In the genomic region with DNA sequence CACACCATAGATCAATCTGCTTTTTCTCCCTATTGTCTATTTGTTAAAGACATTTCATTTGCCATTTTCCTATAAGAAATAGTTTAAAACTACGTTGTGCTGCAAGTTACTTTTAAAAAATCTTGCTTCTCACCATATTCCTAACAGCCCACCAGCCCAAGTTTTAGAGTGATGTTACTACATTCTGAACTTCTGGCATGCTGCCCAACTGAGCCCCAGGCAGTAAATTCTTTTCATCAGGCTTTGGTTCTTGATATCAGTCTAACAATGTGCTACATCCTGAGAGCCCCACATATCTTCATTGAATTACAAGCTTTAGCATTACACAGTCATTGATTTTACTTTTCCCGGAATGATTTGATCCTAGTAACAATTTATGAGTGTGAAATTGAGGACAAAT, we compare ENCODE assay signal across 25 cellular contexts.
"Had no signal": no experiment of that assay in that cellular context is flagged by ENCODE, and none has a peak within 500 bp of the region (broad histone marks: within the 10 kb centered on the region; RNA-seq: fewer than 3 reads in every experiment).

No MANE protein-coding gene starts in this region.

- ATAC-seq: activated CD8-positive, alpha-beta T cell treated with anti-CD3 and anti-CD28 coated beads, Interleukin-2, amount 10 ng/mL, durations not matched to agents 7 days and 5 days; activated naive CD8-positive, alpha-beta T cell treated with anti-CD3 and anti-CD28 coated beads, Interleukin-2, amount 50 U/mL, for 24 hours; activated T-cell treated with anti-CD3 and anti-CD28 coated beads, Interleukin-2, amount 50 U/mL, for 4 hours; PC-3 had no signal

- H3K4me2 ChIP-seq: SK-N-SH had no signal

- H3K27me3 ChIP-seq: Peyer's patch, SJSA1 had no signal

- DNase-seq: activated CD4-positive, alpha-beta T cell treated with anti-CD3 and anti-CD28 coated beads, Interleukin-2, amount 10 ng/mL, durations not matched to agents 7 days and 5 days; activated CD4-positive, alpha-beta T cell treated with anti-CD3 and anti-CD28 coated beads, Interleukin-2, amount 50 U/mL, for 48 hours; activated CD8-positive, alpha-beta memory T cell treated with anti-CD3 and anti-CD28 coated beads, Interleukin-2, amount 50 U/mL, for 4 hours; activated CD8-positive, alpha-beta T cell treated with anti-CD3 and anti-CD28 coated beads, Interleukin-2, amount 10 ng/mL, durations not matched to agents 7 days and 5 days; activated effector memory CD4-positive, alpha-beta T cell treated with Interleukin-2 at 50 U/mL for 16 hours; activated naive CD4-positive, alpha-beta T cell treated with anti-CD3 and anti-CD28 coated beads, Interleukin-2, amount 10 ng/mL, durations not matched to agents 7 days and 5 days; activated naive CD8-positive, alpha-beta T cell treated with anti-CD3 and anti-CD28 coated beads, Interleukin-2, amount 50 U/mL, for 24 hours; activated T-cell treated with anti-CD3 and anti-CD28 coated beads for 4 hours; activated T-cell treated with anti-CD3 and anti-CD28 coated beads, Interleukin-2, amount 50 U/mL, for 4 hours; anterior cingulate cortex; caudate nucleus; NCI-H1105; NCI-H1417 treated with DMSO at 0.1 percent for 48 hours; NCI-H187 treated with DMSO at 0.1 percent for 48 hours; NCI-H2081; NCI-H510A; NCI-H526; NCI-H748 treated with DMSO at 0.1 percent for 48 hours; NK-92 treated with Interleukin-12 subunit alpha and Interleukin-12 subunit beta, amount 100 ng/mL, for 24 hours; PC-3; Peyer's patch; RPMI8226; SHP77 treated with DMSO at 0.1 percent for 48 hours; SK-N-SH had no signal

- H3K27ac ChIP-seq: Peyer's patch, SJSA1 had no signal

- H3K36me3 ChIP-seq: Peyer's patch, SJSA1 had no signal

- H3K4me1 ChIP-seq: Peyer's patch, SJSA1 had no signal

- H3K4me3 ChIP-seq: Peyer's patch, SJSA1 had no signal

- H3K9ac ChIP-seq: SK-N-SH had no signal
